Comparison of ENCODE assay signal across 14 cellular contexts in genomic region chr7:85230623-85231022, GRCh38.
"Had no signal": no experiment of that assay in that cellular context is flagged by ENCODE, and none has a peak within 500 bp of the region (broad histone marks: within the 10 kb centered on the region; RNA-seq: fewer than 3 reads in every experiment).

No MANE protein-coding gene starts in this region.

- H3K4me1 ChIP-seq: breast epithelium, neural progenitor cell, parathyroid adenoma, thyroid gland, uterus had no signal

- H3K27ac ChIP-seq: breast epithelium, neural progenitor cell, parathyroid adenoma, thyroid gland, uterus, VCaP had no signal

- H3K4me3 ChIP-seq: breast epithelium, neural progenitor cell, thyroid gland, uterus had no signal

- H3K27ac Mint-ChIP-seq: activated T-helper 1 cell treated with anti-CD3 and anti-CD28 coated beads, Interleukin-12 subunit alpha, Interleukin-12 subunit beta, Interleukin-2, Interleukin-4 antibody, amounts not matched to agents 30 ng/mL and 10 ng/mL and 1 ng/mL, durations not matched to agents 14 hours and 24 hours and 36 hours; endodermal cell; neural progenitor cell had no signal

- H3K36me3 Mint-ChIP-seq: neural progenitor cell had no signal

- H3K9me3 ChIP-seq: breast epithelium, thyroid gland, uterus had no signal

- DNase-seq: activated CD4-positive, alpha-beta T cell treated with anti-CD3 and anti-CD28 coated beads for 48 hours; activated naive CD4-positive, alpha-beta T cell; aorta; dermis blood vessel endothelial cell; endodermal cell; hypothalamus; stimulated activated CD4-positive, alpha-beta T cell treated with anti-CD3 and anti-CD28 coated beads, Interleukin-4, amount 100 ng/mL, for 4 hours; thyroid gland; uterus had no signal

- H3K4me1 Mint-ChIP-seq: endodermal cell, neural progenitor cell had no signal

- H3K4me3 Mint-ChIP-seq: activated T-helper 1 cell treated with anti-CD3 and anti-CD28 coated beads, Interleukin-12 subunit alpha, Interleukin-12 subunit beta, Interleukin-2, Interleukin-4 antibody, amounts not matched to agents 30 ng/mL and 10 ng/mL and 1 ng/mL, durations not matched to agents 14 hours and 24 hours and 36 hours; endodermal cell; neural progenitor cell had no signal

- H3K27me3 ChIP-seq: breast epithelium, thyroid gland, uterus had no signal

- H3K9me3 Mint-ChIP-seq: activated T-helper 1 cell treated with anti-CD3 and anti-CD28 coated beads, Interleukin-12 subunit alpha, Interleukin-12 subunit beta, Interleukin-2, Interleukin-4 antibody, amounts not matched to agents 30 ng/mL and 10 ng/mL and 1 ng/mL, durations not matched to agents 14 hours and 24 hours and 36 hours; endodermal cell; neural progenitor cell had no signal

- H3K36me3 ChIP-seq: breast epithelium, neural progenitor cell, thyroid gland, uterus had no signal
